Comparison of ENCODE assay signal across 8 cellular contexts in genomic region chr2:241965931-241966412, GRCh38.
A peak's percentile ranks its signal among the peaks of the same experiment; 100 is the strongest.
DNase-seq lines count a peak whose midpoint lies in the region; ATAC-seq lines count a peak whose summit lies in the region.

No MANE protein-coding gene starts in this region.

- peaks cover 14% of the 10 kb centered on the region for H3K4me1 Mint-ChIP-seq in T-helper 1 cell treated with Interleukin-12 subunit alpha and Interleukin-12 subunit beta and Interleukin-4 antibody, amounts not matched to agents 30 μg/mL and 1 μg/mL, for 36 hours (ENCODE audit: low read depth)

- peaks cover 5% of the 10 kb centered on the region for H3K27me3 Mint-ChIP-seq in T-helper 1 cell treated with Interleukin-12 subunit alpha and Interleukin-12 subunit beta and Interleukin-4 antibody, amounts not matched to agents 30 μg/mL and 1 μg/mL, for 36 hours (ENCODE audit: low read depth)

- ATAC-seq in GM19455 (IDR thresholded peaks at IDR 0.05; ENCODE audit: unreplicated experiment) (peak; percentile 83), HG03520 (IDR thresholded peaks at IDR 0.05; ENCODE audit: unreplicated experiment) (peak; percentile 82)

- DNase-seq in CD1c-positive myeloid dendritic cell (ENCODE audit: extremely low spot score) (peak; percentile 86), astrocyte of the hippocampus (ENCODE audit: low read depth, low spot score) (peak; percentile 98), kidney glomerular epithelial cell (lab: John Stamatoyannopoulos, UW) (peak; percentile 95), NCI-H2227 treated with DMSO at 0.1 percent for 48 hours (lab: John Stamatoyannopoulos, UW) (no peak)
- peak; percentile 80 for DNase-seq in stimulated activated CD4-positive, alpha-beta T cell treated with anti-CD3 and anti-CD28 coated beads, Interleukin-4, amount 100 ng/mL, for 24 hours

- H3K9me3 Mint-ChIP-seq in T-helper 1 cell treated with Interleukin-12 subunit alpha and Interleukin-12 subunit beta and Interleukin-4 antibody, amounts not matched to agents 30 μg/mL and 1 μg/mL, for 36 hours = peaks cover 4% of the 10 kb centered on the region

- peak overlapping the region; percentile 80 for H3K27ac Mint-ChIP-seq in T-helper 1 cell treated with Interleukin-12 subunit alpha and Interleukin-12 subunit beta and Interleukin-4 antibody, amounts not matched to agents 30 μg/mL and 1 μg/mL, for 36 hours

- H3K4me3 Mint-ChIP-seq in T-helper 1 cell treated with Interleukin-12 subunit alpha and Interleukin-12 subunit beta and Interleukin-4 antibody, amounts not matched to agents 30 μg/mL and 1 μg/mL, for 36 hours = peak overlapping the region; percentile 62

- no peaks in the 10 kb centered on the region for H3K36me3 Mint-ChIP-seq in T-helper 1 cell treated with Interleukin-12 subunit alpha and Interleukin-12 subunit beta and Interleukin-4 antibody, amounts not matched to agents 30 μg/mL and 1 μg/mL, for 36 hours (ENCODE audit: low read depth)
